ENCODE assay signal across 8 cellular contexts in genomic region chr7:117458977-117459583, GRCh38. TPM values are rescaled to one million over a fixed set of nuclear protein-coding genes. Genes with fewer than 3 reads are reported as not detected.
A peak's percentile ranks its signal among the peaks of the same experiment; 100 is the strongest.
DNase-seq lines count a peak whose midpoint lies in the region; ATAC-seq, FAIRE-seq and TF ChIP-seq lines count a peak whose summit lies in the region.

No MANE protein-coding gene starts in this region.

- DNase-seq in GM12865 (ENCODE audit: low read depth) = peak; percentile 24
- DNase-seq in Jurkat, Clone E6-1 (ENCODE audit: low read depth, low spot score) = peak; percentile 47
- DNase-seq in SW 1271 (lab: John Stamatoyannopoulos, UW) = peak; percentile 13 to 31
- no peak for DNase-seq in stimulated activated CD4-positive, alpha-beta T cell treated with anti-CD3 and anti-CD28 coated beads, Interleukin-4, amount 100 ng/mL, for 24 hours
- no peak for DNase-seq in occipital lobe (lab: John Stamatoyannopoulos, UW)
- no peak for DNase-seq in NCI-H2081 treated with DMSO at 0.1 percent for 48 hours (lab: John Stamatoyannopoulos, UW)

- TF ChIP-seq CTCF in GM12865 (IDR thresholded peaks at IDR 0.05; ENCODE audit: insufficient read depth, low read depth, low read length, missing control alignments) = peak; percentile 51

- FAIRE-seq in islet of Langerhans (lab: Jason Lieb, UNC) = peak; percentile 97

- no peak for ATAC-seq in GM18873 (IDR thresholded peaks at IDR 0.05; ENCODE audit: low FRiP score, unreplicated experiment)

- no peak overlapping the region for H3K4me3 ChIP-seq in GM12865 (ENCODE audit: low read depth, low read length)
- no peak overlapping the region for H3K4me3 ChIP-seq in Jurkat, Clone E6-1 (ENCODE audit: low read length)

RNA-seq across cellular contexts. Expression of gene CFTR, which starts 20.7 kb away (rescaled TPM):
- polyA plus RNA-seq in Jurkat, Clone E6-1 (2012; ENCODE audit: insufficient read depth, insufficient read length) = not detected
- total RNA-seq in occipital lobe = 0.16 TPM

RNA-seq across cellular contexts. Expression of gene ASZ1, which starts 31.8 kb away (rescaled TPM):
- not detected for polyA plus RNA-seq in Jurkat, Clone E6-1 (2012; ENCODE audit: insufficient read depth, insufficient read length)
- total RNA-seq in occipital lobe = not detected

Comparison
In these comparisons a context has a peak if more than half of its experiments do, and no peak if none do; other contexts are left out.
1. DNase-seq: peak in GM12865 (single experiment), Jurkat, Clone E6-1 (single experiment) and SW 1271 (2 of 2); none in stimulated activated CD4-positive, alpha-beta T cell treated with anti-CD3 and anti-CD28 coated beads, Interleukin-4, amount 100 ng/mL, for 24 hours (single experiment), occipital lobe (single experiment) and NCI-H2081 treated with DMSO at 0.1 percent for 48 hours (single experiment).